Comparison of ENCODE assay signal across 8 cellular contexts in genomic region chr1:16013220-16013907, GRCh38. TPM values are rescaled to one million over a fixed set of nuclear protein-coding genes. Genes with fewer than 3 reads are reported as not detected.
DNase-seq lines count a peak whose midpoint lies in the region; ATAC-seq and TF ChIP-seq lines count a peak whose summit lies in the region.

No MANE protein-coding gene starts in this region.

- CTCF ChIA-PET in Panc1 (lab: Charles Lee), result interaction anchor here (0.6 kb wide), 1 partner anchor 28 kb away, joined by 5 read pairs; no protein-coding TSS in a partner anchor

- no TSS peak for BruUV-seq in Panc1 (replicated peaks; lab: Mats Ljungman, UMichigan)

- H3K27me3 ChIP-seq in Panc1 (ENCODE audit: control insufficient read depth, insufficient read depth, low read length), result no peaks in the 10 kb centered on the region

- H3K4me3 ChIP-seq in Panc1 (ENCODE audit: low read depth in 2 of 2, low read length in 2 of 2), result peak overlapping the region in 1 of 2 experiments; percentile 37; a peak in 2 of 4 replicates

- no peaks in the 10 kb centered on the region for H3K9me3 ChIP-seq in Panc1 (ENCODE audit: control insufficient read depth, insufficient read depth, low read depth, low read length)

- intact Hi-C loops in Panc1 (cut with micrococcal nuclease; ENCODE audit: unreplicated experiment), result no loop called here

- POLR2A ChIA-PET in Panc1 (lab: Charles Lee), result no interaction called here

- no peaks in the 10 kb centered on the region for H3K36me3 ChIP-seq in Panc1 (ENCODE audit: control insufficient read depth, insufficient read depth, low read length)

- H3K4me1 ChIP-seq in Panc1 (ENCODE audit: control insufficient read depth, insufficient read depth, low read length), result peaks cover 34% of the 10 kb centered on the region

- ATAC-seq in Panc1 (peak; percentile 13; the same call in 1 of the 2 replicates), GM18498 (IDR thresholded peaks at IDR 0.05; ENCODE audit: unreplicated experiment) (no peak), GM21528 (IDR thresholded peaks at IDR 0.05; ENCODE audit: low FRiP score, unreplicated experiment) (no peak)

- H3K27ac ChIP-seq in Panc1 (ENCODE audit: low read length), result 0 out of 2 replicates have a peak overlapping the region, but pooled peaks have one; percentile 1

- peak; percentile 32 for DNase-seq in NCI-H1436 (lab: John Stamatoyannopoulos, UW)
- no peak for DNase-seq in NCI-H1436 treated with DMSO at 0.1 percent for 48 hours (lab: John Stamatoyannopoulos, UW)
- no peak for DNase-seq in Panc1 (ENCODE audit: low read depth, low spot score)
- DNase-seq in amniotic stem cell (lab: John Stamatoyannopoulos, UW), result peak; percentile 35
- peak; percentile 84 for DNase-seq in iPS-NIHi11 (ENCODE audit: low spot score)
- peak; percentile 8 to 31 for DNase-seq in stimulated activated CD4-positive, alpha-beta T cell treated with anti-CD3 and anti-CD28 coated beads, Interleukin-1b, Interleukin-23, amount 100 ng/mL, for 1 hour (ENCODE audit: low read depth in 2 of 2)

- TF ChIP-seq CTCF in Panc1 (IDR thresholded peaks at IDR 0.05), result no peak

- in situ Hi-C loops in Panc1 (cut with HindIII; ENCODE audit: low pct_unique_long_range_greater_than_20kb, low sequenced_read_pairs), result no loop called here

RNA-seq across cellular contexts. Expression of gene HSPB7, which starts 4.5 kb away (rescaled TPM):
- 0.10 TPM for total RNA-seq in Panc1 (2021; ENCODE audit: unreplicated experiment)
- 0.17 TPM for polyA plus RNA-seq in Panc1 (2012; ENCODE audit: insufficient read length)

RNA-seq across cellular contexts. Expression of gene CLCNKA, which starts 8.5 kb away (rescaled TPM):
- 0.57 TPM for total RNA-seq in Panc1 (2021; ENCODE audit: unreplicated experiment)
- 0.63 TPM for polyA plus RNA-seq in Panc1 (2012; ENCODE audit: insufficient read length)

RNA-seq across cellular contexts. Expression of gene SRARP, which starts 9.3 kb away (rescaled TPM):
- total RNA-seq in Panc1 (2021; ENCODE audit: unreplicated experiment), result not detected
- not detected for polyA plus RNA-seq in Panc1 (2012; ENCODE audit: insufficient read length)

RNA-seq across cellular contexts. Expression of gene CLCNKB, which starts 30.2 kb away (rescaled TPM):
- total RNA-seq in Panc1 (2021; ENCODE audit: unreplicated experiment), result not detected
- polyA plus RNA-seq in Panc1 (2012; ENCODE audit: insufficient read length), result not detected

RNA-seq across cellular contexts. Expression of gene ZBTB17, which starts 37.5 kb away (rescaled TPM):
- total RNA-seq in Panc1 (2021; ENCODE audit: unreplicated experiment), result 41.6 TPM
- polyA plus RNA-seq in Panc1 (2012; ENCODE audit: insufficient read length), result 52.1 TPM

Comparison
In these comparisons a context has a peak if more than half of its experiments do, and no peak if none do; other contexts are left out.
1. DNase-seq: peak in NCI-H1436 (single experiment), amniotic stem cell (single experiment), iPS-NIHi11 (single experiment) and stimulated activated CD4-positive, alpha-beta T cell treated with anti-CD3 and anti-CD28 coated beads, Interleukin-1b, Interleukin-23, amount 100 ng/mL, for 1 hour (2 of 2); none in NCI-H1436 treated with DMSO at 0.1 percent for 48 hours (single experiment) and Panc1 (single experiment).